1 cellular context compared by ENCODE assay signal in the genomic region with DNA sequence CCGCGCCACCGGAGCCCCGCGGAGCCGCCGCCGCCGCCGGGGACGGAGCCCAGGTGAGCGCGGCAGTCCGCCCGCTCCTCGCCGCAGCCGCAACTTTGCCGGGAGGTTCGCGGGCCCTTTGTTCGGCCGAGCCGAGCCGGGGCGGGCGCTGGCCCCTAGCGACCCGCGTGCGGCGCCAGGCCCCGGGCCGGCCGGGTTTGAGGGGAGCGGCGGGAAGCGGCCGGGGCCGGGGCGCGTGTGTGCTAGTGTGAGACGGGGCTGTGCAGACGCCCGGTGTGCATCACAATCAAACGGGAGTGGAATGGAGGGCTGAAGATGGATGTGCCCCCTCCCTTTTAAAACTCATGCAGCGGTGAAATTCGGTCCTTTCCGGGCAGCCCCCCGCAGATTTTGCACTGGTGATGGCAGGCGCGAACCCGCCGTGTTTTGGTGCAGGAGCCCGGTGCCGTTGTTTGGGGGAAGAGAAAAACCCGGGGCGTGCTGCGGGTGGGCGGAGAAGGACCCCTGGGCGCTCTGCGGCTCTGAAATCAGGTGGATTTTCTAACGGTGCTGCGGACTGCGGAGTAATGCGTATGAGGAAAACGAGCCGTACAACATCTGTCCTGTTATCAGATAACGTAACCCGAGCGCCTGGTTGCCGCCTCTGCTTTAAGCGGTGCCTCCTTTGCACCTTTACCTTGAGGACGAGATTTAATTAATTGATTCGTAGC.
A peak's percentile ranks its signal among the peaks of the same experiment; 100 is the strongest.
TF ChIP-seq lines count a peak whose summit lies in the region.

No MANE protein-coding gene starts in this region.

TF ChIP-seq in WTC11, 78 proteins besides CTCF, POLR2A, EP300 and RAD21 (continued from another document):
- TF ChIP-seq, protein P1, sequence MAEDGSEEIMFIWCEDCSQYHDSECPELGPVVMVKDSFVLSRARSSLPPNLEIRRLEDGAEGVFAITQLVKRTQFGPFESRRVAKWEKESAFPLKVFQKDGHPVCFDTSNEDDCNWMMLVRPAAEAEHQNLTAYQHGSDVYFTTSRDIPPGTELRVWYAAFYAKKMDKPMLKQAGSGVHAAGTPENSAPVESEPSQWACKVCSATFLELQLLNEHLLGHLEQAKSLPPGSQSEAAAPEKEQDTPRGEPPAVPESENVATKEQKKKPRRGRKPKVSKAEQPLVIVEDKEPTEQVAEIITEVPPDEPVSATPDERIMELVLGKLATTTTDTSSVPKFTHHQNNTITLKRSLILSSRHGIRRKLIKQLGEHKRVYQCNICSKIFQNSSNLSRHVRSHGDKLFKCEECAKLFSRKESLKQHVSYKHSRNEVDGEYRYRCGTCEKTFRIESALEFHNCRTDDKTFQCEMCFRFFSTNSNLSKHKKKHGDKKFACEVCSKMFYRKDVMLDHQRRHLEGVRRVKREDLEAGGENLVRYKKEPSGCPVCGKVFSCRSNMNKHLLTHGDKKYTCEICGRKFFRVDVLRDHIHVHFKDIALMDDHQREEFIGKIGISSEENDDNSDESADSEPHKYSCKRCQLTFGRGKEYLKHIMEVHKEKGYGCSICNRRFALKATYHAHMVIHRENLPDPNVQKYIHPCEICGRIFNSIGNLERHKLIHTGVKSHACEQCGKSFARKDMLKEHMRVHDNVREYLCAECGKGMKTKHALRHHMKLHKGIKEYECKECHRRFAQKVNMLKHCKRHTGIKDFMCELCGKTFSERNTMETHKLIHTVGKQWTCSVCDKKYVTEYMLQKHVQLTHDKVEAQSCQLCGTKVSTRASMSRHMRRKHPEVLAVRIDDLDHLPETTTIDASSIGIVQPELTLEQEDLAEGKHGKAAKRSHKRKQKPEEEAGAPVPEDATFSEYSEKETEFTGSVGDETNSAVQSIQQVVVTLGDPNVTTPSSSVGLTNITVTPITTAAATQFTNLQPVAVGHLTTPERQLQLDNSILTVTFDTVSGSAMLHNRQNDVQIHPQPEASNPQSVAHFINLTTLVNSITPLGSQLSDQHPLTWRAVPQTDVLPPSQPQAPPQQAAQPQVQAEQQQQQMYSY (CRISPR knock-in tag; IDR thresholded peaks at IDR 0.05) = no peak
- TF ChIP-seq, protein P2, sequence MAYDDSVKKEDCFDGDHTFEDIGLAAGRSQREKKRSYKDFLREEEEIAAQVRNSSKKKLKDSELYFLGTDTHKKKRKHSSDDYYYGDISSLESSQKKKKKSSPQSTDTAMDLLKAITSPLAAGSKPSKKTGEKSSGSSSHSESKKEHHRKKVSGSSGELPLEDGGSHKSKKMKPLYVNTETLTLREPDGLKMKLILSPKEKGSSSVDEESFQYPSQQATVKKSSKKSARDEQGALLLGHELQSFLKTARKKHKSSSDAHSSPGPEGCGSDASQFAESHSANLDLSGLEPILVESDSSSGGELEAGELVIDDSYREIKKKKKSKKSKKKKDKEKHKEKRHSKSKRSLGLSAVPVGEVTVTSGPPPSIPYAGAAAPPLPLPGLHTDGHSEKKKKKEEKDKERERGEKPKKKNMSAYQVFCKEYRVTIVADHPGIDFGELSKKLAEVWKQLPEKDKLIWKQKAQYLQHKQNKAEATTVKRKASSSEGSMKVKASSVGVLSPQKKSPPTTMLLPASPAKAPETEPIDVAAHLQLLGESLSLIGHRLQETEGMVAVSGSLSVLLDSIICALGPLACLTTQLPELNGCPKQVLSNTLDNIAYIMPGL (CRISPR knock-in tag; IDR thresholded peaks at IDR 0.05) = peak; percentile 27; the same call in 1 of the 2 replicates
- TF ChIP-seq ETV6 (CRISPR knock-in tag; IDR thresholded peaks at IDR 0.05) (no peak), HMGA2 (CRISPR knock-in tag; IDR thresholded peaks at IDR 0.05) (no peak), ZNF263 (CRISPR knock-in tag; IDR thresholded peaks at IDR 0.05; ENCODE audit: low read depth) (no peak), JAZF1 (CRISPR knock-in tag; IDR thresholded peaks at IDR 0.05) (no peak)
- TF ChIP-seq, protein P3, sequence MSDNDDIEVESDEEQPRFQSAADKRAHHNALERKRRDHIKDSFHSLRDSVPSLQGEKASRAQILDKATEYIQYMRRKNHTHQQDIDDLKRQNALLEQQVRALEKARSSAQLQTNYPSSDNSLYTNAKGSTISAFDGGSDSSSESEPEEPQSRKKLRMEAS (CRISPR knock-in tag; IDR thresholded peaks at IDR 0.05) = peak; percentile 25; the same call in 1 of the 2 replicates
- TF ChIP-seq, protein P4, sequence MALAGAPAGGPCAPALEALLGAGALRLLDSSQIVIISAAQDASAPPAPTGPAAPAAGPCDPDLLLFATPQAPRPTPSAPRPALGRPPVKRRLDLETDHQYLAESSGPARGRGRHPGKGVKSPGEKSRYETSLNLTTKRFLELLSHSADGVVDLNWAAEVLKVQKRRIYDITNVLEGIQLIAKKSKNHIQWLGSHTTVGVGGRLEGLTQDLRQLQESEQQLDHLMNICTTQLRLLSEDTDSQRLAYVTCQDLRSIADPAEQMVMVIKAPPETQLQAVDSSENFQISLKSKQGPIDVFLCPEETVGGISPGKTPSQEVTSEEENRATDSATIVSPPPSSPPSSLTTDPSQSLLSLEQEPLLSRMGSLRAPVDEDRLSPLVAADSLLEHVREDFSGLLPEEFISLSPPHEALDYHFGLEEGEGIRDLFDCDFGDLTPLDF (CRISPR knock-in tag; IDR thresholded peaks at IDR 0.05) = 0 out of 2 replicates have a peak, but pooled peaks have one; percentile 18
- TF ChIP-seq, protein P5, sequence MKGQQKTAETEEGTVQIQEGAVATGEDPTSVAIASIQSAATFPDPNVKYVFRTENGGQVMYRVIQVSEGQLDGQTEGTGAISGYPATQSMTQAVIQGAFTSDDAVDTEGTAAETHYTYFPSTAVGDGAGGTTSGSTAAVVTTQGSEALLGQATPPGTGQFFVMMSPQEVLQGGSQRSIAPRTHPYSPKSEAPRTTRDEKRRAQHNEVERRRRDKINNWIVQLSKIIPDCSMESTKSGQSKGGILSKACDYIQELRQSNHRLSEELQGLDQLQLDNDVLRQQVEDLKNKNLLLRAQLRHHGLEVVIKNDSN (CRISPR knock-in tag; IDR thresholded peaks at IDR 0.05) = 0 out of 2 replicates have a peak, but pooled peaks have one; percentile 25
